In genomic region chr12:57716305-57716704, GRCh38 we compare ENCODE assay signal across 17 cellular contexts. TPM values are rescaled to one million over a fixed set of nuclear protein-coding genes. Genes with fewer than 3 reads are reported as not detected.
DNase-seq lines count a peak whose midpoint lies in the region; ATAC-seq and TF ChIP-seq lines count a peak whose summit lies in the region.
"Had no signal": no experiment of that assay in that cellular context is flagged by ENCODE, and none has a peak within 500 bp of the region (broad histone marks: within the 10 kb centered on the region; RNA-seq: fewer than 3 reads in every experiment).

No MANE protein-coding gene starts in this region.

- no peaks in the 10 kb centered on the region for H3K9me3 Mint-ChIP-seq in stimulated activated effector memory CD8-positive, alpha-beta T cell treated with anti-CD3 and anti-CD28 coated beads, Interleukin-12 subunit alpha, Interleukin-12 subunit beta, amount 100 ng/mL, for 72 hours
- H3K9me3 Mint-ChIP-seq: GM23338 had no signal

- H3K23ac ChIP-seq in neuronal stem cell (ENCODE audit: low read depth, low read length, poor library complexity), result no peak overlapping the region

- H4K8ac ChIP-seq in neuronal stem cell (ENCODE audit: low read depth, low read length), result no peak overlapping the region

- no peak overlapping the region for H3K9ac ChIP-seq in neuronal stem cell (ENCODE audit: low read depth, low read length, poor library complexity)

- H4K91ac ChIP-seq in neuronal stem cell (ENCODE audit: low read depth, low read length, poor library complexity), result no peak overlapping the region

- H3K4ac ChIP-seq in neuronal stem cell (ENCODE audit: low read length), result peak overlapping the region; percentile 38

- intact Hi-C loops in OCI-LY7 (cut with micrococcal nuclease; ENCODE audit: unreplicated experiment) (no loop called here), posterior vena cava (cut with DNase I) (no loop called here), breast epithelium (cut with DNase I; ENCODE audit: low total_unique reads) (no loop called here)

- H2AK5ac ChIP-seq in neuronal stem cell (ENCODE audit: low read depth, low read length), result no peak overlapping the region

- H3K9me3 ChIP-seq in OCI-LY7 (ENCODE audit: low read length) (no peaks in the 10 kb centered on the region), neuronal stem cell (replicated peaks in 1 of 2; ENCODE audit: control insufficient read depth in 2 of 2, insufficient read depth in 1 of 2, low read depth in 1 of 2, low read length in 2 of 2) (peaks cover 0 to 7% of the 10 kb centered on the region in 2 donors), breast epithelium (no peaks in the 10 kb centered on the region)
- H3K9me3 ChIP-seq: BE2C had no signal

- H3K36me3 ChIP-seq in OCI-LY7 (ENCODE audit: insufficient read depth, low read length), result peaks cover 76% of the 10 kb centered on the region
- peaks cover 22 to 77% of the 10 kb centered on the region in 2 donors for H3K36me3 ChIP-seq in neuronal stem cell (replicated peaks in 1 of 2; ENCODE audit: control insufficient read depth in 2 of 2, insufficient read depth in 2 of 2, low read length in 2 of 2)
- H3K36me3 ChIP-seq in breast epithelium, result peaks cover 7% of the 10 kb centered on the region

- DNase-seq in GM13976 (ENCODE audit: low spot score) (peak; percentile 9), OCI-LY7 (ENCODE audit: low spot score) (no peak), neuronal stem cell (ENCODE audit: low spot score) (no peak), SHP77 (lab: John Stamatoyannopoulos, UW) (no peak), posterior vena cava (ENCODE audit: low spot score) (no peak), breast epithelium (ENCODE audit: low spot score in 2 of 2) (no peak)
- no peak for DNase-seq in stimulated activated effector memory CD8-positive, alpha-beta T cell treated with anti-CD3 and anti-CD28 coated beads, Interleukin-12 subunit alpha, Interleukin-12 subunit beta, amount 100 ng/mL, for 72 hours (ENCODE audit: low spot score in 2 of 2)
- DNase-seq: ACHN; BE2C; C1 segment of cervical spinal cord; CD4-positive, alpha-beta memory T cell; DMS153; DMS79; GDM1; HCEC 1CT; IMR-90 had no signal

- no peak overlapping the region for H2BK120ac ChIP-seq in neuronal stem cell (ENCODE audit: low read depth, low read length)

- H3K4me2 ChIP-seq in OCI-LY7 (ENCODE audit: low read length), result 0 out of 2 replicates have a peak overlapping the region, but pooled peaks have one; percentile 22
- no peak overlapping the region for H3K4me2 ChIP-seq in neuronal stem cell (ENCODE audit: insufficient read depth, low read length, poor library complexity, severe bottlenecking)
- H3K4me2 ChIP-seq: GM23338 had no signal

- peaks cover 91% of the 10 kb centered on the region for H3K36me3 Mint-ChIP-seq in stimulated activated effector memory CD8-positive, alpha-beta T cell treated with anti-CD3 and anti-CD28 coated beads, Interleukin-12 subunit alpha, Interleukin-12 subunit beta, amount 100 ng/mL, for 72 hours

- TF ChIP-seq CTCF in GM13976 (IDR thresholded peaks at IDR 0.05; ENCODE audit: borderline replicate concordance, control extremely low read depth, extremely low read depth, insufficient read depth, missing control alignments) (no peak), OCI-LY7 (conservative IDR thresholded peaks at IDR 0.05; ENCODE audit: low read length) (no peak), breast epithelium (IDR thresholded peaks at IDR 0.05) (no peak)

- no peak overlapping the region for H3K18ac ChIP-seq in neuronal stem cell (ENCODE audit: low read length)

- H2AFZ ChIP-seq in OCI-LY7 (ENCODE audit: low read length) (no peak overlapping the region), neuronal stem cell (ENCODE audit: low read length) (no peak overlapping the region)
- H2AFZ ChIP-seq: GM23338 had no signal

- POLR2A ChIA-PET in OCI-LY7 (lab: Charles Lee), result interaction anchor here (0.7 kb wide), 1 partner anchor 37 kb away, joined by 3 read pairs; no protein-coding TSS in a partner anchor

- H3K27ac ChIP-seq in OCI-LY7 (ENCODE audit: low read depth, low read length, poor library complexity, severe bottlenecking), result peak overlapping the region; percentile 71
- H3K27ac ChIP-seq in neuronal stem cell (replicated peaks; ENCODE audit: low read length), result no peak overlapping the region
- no peak overlapping the region for H3K27ac ChIP-seq in breast epithelium

- no peaks in the 10 kb centered on the region for H3K79me1 ChIP-seq in neuronal stem cell (ENCODE audit: low read depth, low read length)

- no peaks in the 10 kb centered on the region for H4K20me1 ChIP-seq in OCI-LY7 (ENCODE audit: insufficient read depth, low read length)

- H3K4me3 Mint-ChIP-seq in stimulated activated effector memory CD8-positive, alpha-beta T cell treated with anti-CD3 and anti-CD28 coated beads, Interleukin-12 subunit alpha, Interleukin-12 subunit beta, amount 100 ng/mL, for 72 hours, result no peak overlapping the region
- H3K4me3 Mint-ChIP-seq: CD4-positive, alpha-beta memory T cell; GM23338 had no signal

- no peak for ATAC-seq in stimulated activated effector memory CD8-positive, alpha-beta T cell treated with anti-CD3 and anti-CD28 coated beads, Interleukin-12 subunit alpha, Interleukin-12 subunit beta, amount 100 ng/mL, for 72 hours
- ATAC-seq: GM23338 had no signal

- H3K4me1 ChIP-seq in OCI-LY7 (ENCODE audit: insufficient read depth, low read length, poor library complexity, severe bottlenecking), result peaks cover 22% of the 10 kb centered on the region
- peaks cover 0 to 3% of the 10 kb centered on the region in 2 donors for H3K4me1 ChIP-seq in neuronal stem cell (ENCODE audit: control insufficient read depth in 2 of 2, insufficient read depth in 1 of 2, low read depth in 1 of 2, low read length in 2 of 2)
- H3K4me1 ChIP-seq in breast epithelium, result no peaks in the 10 kb centered on the region
- H3K4me1 ChIP-seq: BE2C had no signal

- no peak overlapping the region for H3K4me3 ChIP-seq in OCI-LY7 (ENCODE audit: low read depth, low read length, poor library complexity, severe bottlenecking)
- no peak overlapping the region for H3K4me3 ChIP-seq in neuronal stem cell (ENCODE audit: low read length in 2 of 2)
- no peak overlapping the region for H3K4me3 ChIP-seq in breast epithelium
- H3K4me3 ChIP-seq: GM23338 had no signal

- no peaks in the 10 kb centered on the region for H3K9me2 ChIP-seq in OCI-LY7 (ENCODE audit: insufficient read depth, low read length)

- no peak overlapping the region for H2BK15ac ChIP-seq in neuronal stem cell (ENCODE audit: low read length)

- H2BK12ac ChIP-seq in neuronal stem cell (ENCODE audit: low read length), result no peak overlapping the region

- no CpG with 5 or more reads among the region's 4 CpGs for WGBS in neuronal stem cell (ENCODE audit: extremely low coverage in 2 of 2, insufficient read length in 2 of 2, insufficient replicate concordance in 1 of 2), 2 donors

- in situ Hi-C loops in GM13976 (cut with MboI; ENCODE audit: low sequenced_read_pairs, unreplicated experiment), result no loop called here

- CTCF ChIA-PET in OCI-LY7 (lab: Charles Lee; ENCODE audit: unreplicated experiment), result no interaction called here

- H3K4me1 Mint-ChIP-seq in stimulated activated effector memory CD8-positive, alpha-beta T cell treated with anti-CD3 and anti-CD28 coated beads, Interleukin-12 subunit alpha, Interleukin-12 subunit beta, amount 100 ng/mL, for 72 hours, result peaks cover 5% of the 10 kb centered on the region
- H3K4me1 Mint-ChIP-seq: GM23338 had no signal

- no peaks in the 10 kb centered on the region for H3K27me3 ChIP-seq in neuronal stem cell (ENCODE audit: control insufficient read depth in 3 of 3, insufficient read depth in 3 of 3, low read depth in 1 of 3, low read length in 3 of 3)
- no peaks in the 10 kb centered on the region for H3K27me3 ChIP-seq in breast epithelium
- H3K27me3 ChIP-seq: BE2C had no signal

- no TSS peak for BruUV-seq in OCI-LY7 (replicated peaks; lab: Mats Ljungman, UMichigan)

- H3K27ac Mint-ChIP-seq in stimulated activated effector memory CD8-positive, alpha-beta T cell treated with anti-CD3 and anti-CD28 coated beads, Interleukin-12 subunit alpha, Interleukin-12 subunit beta, amount 100 ng/mL, for 72 hours, result peak overlapping the region; percentile 61
- H3K27ac Mint-ChIP-seq: GM23338 had no signal

- H2BK5ac ChIP-seq in neuronal stem cell (ENCODE audit: low read length), result no peak overlapping the region

- TF ChIP-seq POLR2A in breast epithelium (IDR thresholded peaks at IDR 0.05), result no peak

- no peaks in the 10 kb centered on the region for H3K79me2 ChIP-seq in OCI-LY7 (ENCODE audit: insufficient read depth, low read depth, low read length)

- H3K14ac ChIP-seq in neuronal stem cell (ENCODE audit: low read length), result no peak overlapping the region

RNA-seq across cellular contexts. Expression of gene AGAP2, which starts 22.2 kb away (rescaled TPM):
- 10.7 and 14.8 TPM in 2 replicates for total RNA-seq in OCI-LY7 (2014; rRNA removed; shearing (Covaris generic))
- total RNA-seq in OCI-LY7 (2022) (26.5 and 28.8 TPM in 2 replicates), posterior vena cava (1 to 10 TPM; 1.8 to 2.2 TPM), breast epithelium (1 to 10 TPM; 1.2 to 1.8 (median 1.6) TPM)
- polyA plus RNA-seq in neuronal stem cell (2013, experiment 1 of 2), result 4.2 TPM
- 4.0 TPM for polyA plus RNA-seq in neuronal stem cell (2013, experiment 2 of 2)

RNA-seq across cellular contexts. Expression of gene OS9, which starts 22.4 kb away (rescaled TPM):
- 82.6 and 104 TPM in 2 replicates for total RNA-seq in OCI-LY7 (2014; rRNA removed; shearing (Covaris generic))
- total RNA-seq in OCI-LY7 (2022) (109 and 112 TPM in 2 replicates), posterior vena cava (100 to 1,000 TPM; 186 to 279 TPM), breast epithelium (100 to 1,000 TPM; 184 to 431 (median 213) TPM)
- polyA plus RNA-seq in neuronal stem cell (2013, experiment 1 of 2), result 46.7 TPM
- polyA plus RNA-seq in neuronal stem cell (2013, experiment 2 of 2), result 45.7 TPM

RNA-seq across cellular contexts. Expression of gene TSPAN31, which starts 28.5 kb away (rescaled TPM):
- 0.80 and 2.4 TPM in 2 replicates for total RNA-seq in OCI-LY7 (2014; rRNA removed; shearing (Covaris generic))
- total RNA-seq in OCI-LY7 (2022), result 6.3 and 6.4 TPM in 2 replicates
- polyA plus RNA-seq in neuronal stem cell (2013, experiment 1 of 2), result 24.9 TPM
- 25.4 TPM for polyA plus RNA-seq in neuronal stem cell (2013, experiment 2 of 2)
- 10 to 100 TPM; 20.1 to 26.3 TPM for total RNA-seq in posterior vena cava
- 100 to 1,000 TPM in 1 of 3 donors, 10 to 100 TPM in 2; 55.5 to 107 (median 73.1) TPM for total RNA-seq in breast epithelium

RNA-seq across cellular contexts. Expression of gene CDK4, which starts 35.8 kb away (rescaled TPM):
- total RNA-seq in OCI-LY7 (2014; rRNA removed; shearing (Covaris generic)), result 272 and 280 TPM in 2 replicates
- total RNA-seq in OCI-LY7 (2022) (172 and 192 TPM in 2 replicates), posterior vena cava (10 to 100 TPM; 65.3 to 66.0 TPM), breast epithelium (100 to 1,000 TPM; 105 to 136 (median 109) TPM)
- polyA plus RNA-seq in neuronal stem cell (2013, experiment 1 of 2), result 157 TPM
- polyA plus RNA-seq in neuronal stem cell (2013, experiment 2 of 2), result 144 TPM

RNA-seq across cellular contexts. Expression of gene MARCHF9, which starts 38.6 kb away (rescaled TPM):
- 29.3 and 29.4 TPM in 2 replicates for total RNA-seq in OCI-LY7 (2014; rRNA removed; shearing (Covaris generic))
- total RNA-seq in OCI-LY7 (2022) (46.2 and 47.7 TPM in 2 replicates), posterior vena cava (1 to 10 TPM; 7.4 to 9.4 TPM), breast epithelium (1 to 10 TPM; 6.9 to 9.8 (median 7.5) TPM)
- 14.0 TPM for polyA plus RNA-seq in neuronal stem cell (2013, experiment 1 of 2)
- polyA plus RNA-seq in neuronal stem cell (2013, experiment 2 of 2), result 14.6 TPM
